1 cellular context compared by ENCODE assay signal in the genomic region with DNA sequence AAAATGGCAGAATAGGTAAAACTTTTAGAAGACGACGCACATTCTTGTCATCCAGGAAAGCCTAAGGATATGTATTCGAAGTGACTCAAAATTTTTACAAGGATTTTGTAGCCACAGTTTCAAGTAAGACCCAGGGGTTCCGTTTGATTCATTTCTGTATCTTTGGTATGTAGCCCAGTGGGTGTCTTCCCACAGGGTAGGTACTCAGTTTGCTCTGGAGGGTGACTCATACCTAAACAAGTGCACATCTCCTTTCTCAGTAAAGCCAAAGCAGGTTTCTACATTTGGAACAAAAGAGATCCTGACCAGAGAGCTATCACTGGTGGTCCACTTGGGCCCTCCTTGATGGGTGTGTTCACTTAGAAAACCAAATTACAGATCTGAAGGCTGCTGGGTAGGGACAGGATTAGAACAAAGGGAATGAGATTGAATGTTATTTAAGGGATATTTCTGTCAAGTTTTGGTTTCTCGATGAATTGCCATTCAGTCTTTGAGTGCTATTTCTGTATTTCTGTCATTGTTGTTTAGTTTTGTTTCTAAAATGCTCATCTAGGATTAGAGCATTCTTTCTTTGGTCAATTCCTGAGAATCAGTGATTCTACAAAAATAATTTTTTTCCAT.
TF ChIP-seq lines count a peak whose summit lies in the region.

No MANE protein-coding gene starts in this region.

TF ChIP-seq in GM23338, 12 proteins besides CTCF, POLR2A, EP300 and RAD21 (continued from another document):
- TF ChIP-seq, protein P1, sequence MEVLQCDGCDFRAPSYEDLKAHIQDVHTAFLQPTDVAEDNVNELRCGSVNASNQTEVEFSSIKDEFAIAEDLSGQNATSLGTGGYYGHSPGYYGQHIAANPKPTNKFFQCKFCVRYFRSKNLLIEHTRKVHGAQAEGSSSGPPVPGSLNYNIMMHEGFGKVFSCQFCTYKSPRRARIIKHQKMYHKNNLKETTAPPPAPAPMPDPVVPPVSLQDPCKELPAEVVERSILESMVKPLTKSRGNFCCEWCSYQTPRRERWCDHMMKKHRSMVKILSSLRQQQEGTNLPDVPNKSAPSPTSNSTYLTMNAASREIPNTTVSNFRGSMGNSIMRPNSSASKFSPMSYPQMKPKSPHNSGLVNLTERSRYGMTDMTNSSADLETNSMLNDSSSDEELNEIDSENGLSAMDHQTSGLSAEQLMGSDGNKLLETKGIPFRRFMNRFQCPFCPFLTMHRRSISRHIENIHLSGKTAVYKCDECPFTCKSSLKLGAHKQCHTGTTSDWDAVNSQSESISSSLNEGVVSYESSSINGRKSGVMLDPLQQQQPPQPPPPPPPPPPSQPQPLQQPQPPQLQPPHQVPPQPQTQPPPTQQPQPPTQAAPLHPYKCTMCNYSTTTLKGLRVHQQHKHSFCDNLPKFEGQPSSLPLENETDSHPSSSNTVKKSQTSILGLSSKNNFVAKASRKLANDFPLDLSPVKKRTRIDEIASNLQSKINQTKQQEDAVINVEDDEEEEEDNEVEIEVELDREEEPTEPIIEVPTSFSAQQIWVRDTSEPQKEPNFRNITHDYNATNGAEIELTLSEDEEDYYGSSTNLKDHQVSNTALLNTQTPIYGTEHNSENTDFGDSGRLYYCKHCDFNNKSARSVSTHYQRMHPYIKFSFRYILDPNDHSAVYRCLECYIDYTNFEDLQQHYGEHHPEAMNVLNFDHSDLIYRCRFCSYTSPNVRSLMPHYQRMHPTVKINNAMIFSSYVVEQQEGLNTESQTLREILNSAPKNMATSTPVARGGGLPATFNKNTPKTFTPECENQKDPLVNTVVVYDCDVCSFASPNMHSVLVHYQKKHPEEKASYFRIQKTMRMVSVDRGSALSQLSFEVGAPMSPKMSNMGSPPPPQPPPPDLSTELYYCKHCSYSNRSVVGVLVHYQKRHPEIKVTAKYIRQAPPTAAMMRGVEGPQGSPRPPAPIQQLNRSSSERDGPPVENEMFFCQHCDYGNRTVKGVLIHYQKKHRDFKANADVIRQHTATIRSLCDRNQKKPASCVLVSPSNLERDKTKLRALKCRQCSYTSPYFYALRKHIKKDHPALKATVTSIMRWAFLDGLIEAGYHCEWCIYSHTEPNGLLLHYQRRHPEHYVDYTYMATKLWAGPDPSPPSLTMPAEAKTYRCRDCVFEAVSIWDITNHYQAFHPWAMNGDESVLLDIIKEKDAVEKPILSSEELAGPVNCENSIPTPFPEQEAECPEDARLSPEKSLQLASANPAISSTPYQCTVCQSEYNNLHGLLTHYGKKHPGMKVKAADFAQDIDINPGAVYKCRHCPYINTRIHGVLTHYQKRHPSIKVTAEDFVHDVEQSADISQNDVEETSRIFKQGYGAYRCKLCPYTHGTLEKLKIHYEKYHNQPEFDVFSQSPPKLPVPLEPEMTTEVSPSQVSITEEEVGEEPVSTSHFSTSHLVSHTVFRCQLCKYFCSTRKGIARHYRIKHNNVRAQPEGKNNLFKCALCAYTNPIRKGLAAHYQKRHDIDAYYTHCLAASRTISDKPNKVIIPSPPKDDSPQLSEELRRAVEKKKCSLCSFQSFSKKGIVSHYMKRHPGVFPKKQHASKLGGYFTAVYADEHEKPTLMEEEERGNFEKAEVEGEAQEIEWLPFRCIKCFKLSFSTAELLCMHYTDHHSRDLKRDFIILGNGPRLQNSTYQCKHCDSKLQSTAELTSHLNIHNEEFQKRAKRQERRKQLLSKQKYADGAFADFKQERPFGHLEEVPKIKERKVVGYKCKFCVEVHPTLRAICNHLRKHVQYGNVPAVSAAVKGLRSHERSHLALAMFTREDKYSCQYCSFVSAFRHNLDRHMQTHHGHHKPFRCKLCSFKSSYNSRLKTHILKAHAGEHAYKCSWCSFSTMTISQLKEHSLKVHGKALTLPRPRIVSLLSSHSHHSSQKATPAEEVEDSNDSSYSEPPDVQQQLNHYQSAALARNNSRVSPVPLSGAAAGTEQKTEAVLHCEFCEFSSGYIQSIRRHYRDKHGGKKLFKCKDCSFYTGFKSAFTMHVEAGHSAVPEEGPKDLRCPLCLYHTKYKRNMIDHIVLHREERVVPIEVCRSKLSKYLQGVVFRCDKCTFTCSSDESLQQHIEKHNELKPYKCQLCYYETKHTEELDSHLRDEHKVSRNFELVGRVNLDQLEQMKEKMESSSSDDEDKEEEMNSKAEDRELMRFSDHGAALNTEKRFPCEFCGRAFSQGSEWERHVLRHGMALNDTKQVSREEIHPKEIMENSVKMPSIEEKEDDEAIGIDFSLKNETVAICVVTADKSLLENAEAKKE (CRISPR knock-in tag; IDR thresholded peaks at IDR 0.05) = no peak
- TF ChIP-seq JUNB (IDR thresholded peaks at IDR 0.05; ENCODE audit: unreplicated experiment) (no peak), STAT1 (IDR thresholded peaks at IDR 0.05; ENCODE audit: unreplicated experiment) (no peak), CREB1 (CRISPR knock-in tag; IDR thresholded peaks at IDR 0.05; ENCODE audit: low read depth) (no peak)
- TF ChIP-seq, protein P2, sequence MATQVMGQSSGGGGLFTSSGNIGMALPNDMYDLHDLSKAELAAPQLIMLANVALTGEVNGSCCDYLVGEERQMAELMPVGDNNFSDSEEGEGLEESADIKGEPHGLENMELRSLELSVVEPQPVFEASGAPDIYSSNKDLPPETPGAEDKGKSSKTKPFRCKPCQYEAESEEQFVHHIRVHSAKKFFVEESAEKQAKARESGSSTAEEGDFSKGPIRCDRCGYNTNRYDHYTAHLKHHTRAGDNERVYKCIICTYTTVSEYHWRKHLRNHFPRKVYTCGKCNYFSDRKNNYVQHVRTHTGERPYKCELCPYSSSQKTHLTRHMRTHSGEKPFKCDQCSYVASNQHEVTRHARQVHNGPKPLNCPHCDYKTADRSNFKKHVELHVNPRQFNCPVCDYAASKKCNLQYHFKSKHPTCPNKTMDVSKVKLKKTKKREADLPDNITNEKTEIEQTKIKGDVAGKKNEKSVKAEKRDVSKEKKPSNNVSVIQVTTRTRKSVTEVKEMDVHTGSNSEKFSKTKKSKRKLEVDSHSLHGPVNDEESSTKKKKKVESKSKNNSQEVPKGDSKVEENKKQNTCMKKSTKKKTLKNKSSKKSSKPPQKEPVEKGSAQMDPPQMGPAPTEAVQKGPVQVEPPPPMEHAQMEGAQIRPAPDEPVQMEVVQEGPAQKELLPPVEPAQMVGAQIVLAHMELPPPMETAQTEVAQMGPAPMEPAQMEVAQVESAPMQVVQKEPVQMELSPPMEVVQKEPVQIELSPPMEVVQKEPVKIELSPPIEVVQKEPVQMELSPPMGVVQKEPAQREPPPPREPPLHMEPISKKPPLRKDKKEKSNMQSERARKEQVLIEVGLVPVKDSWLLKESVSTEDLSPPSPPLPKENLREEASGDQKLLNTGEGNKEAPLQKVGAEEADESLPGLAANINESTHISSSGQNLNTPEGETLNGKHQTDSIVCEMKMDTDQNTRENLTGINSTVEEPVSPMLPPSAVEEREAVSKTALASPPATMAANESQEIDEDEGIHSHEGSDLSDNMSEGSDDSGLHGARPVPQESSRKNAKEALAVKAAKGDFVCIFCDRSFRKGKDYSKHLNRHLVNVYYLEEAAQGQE (IDR thresholded peaks at IDR 0.05; ENCODE audit: unreplicated experiment) = no peak
